In genomic region chr19:31214086-31214485, GRCh38 we compare ENCODE assay signal across 8 cellular contexts.
DNase-seq lines count a peak whose midpoint lies in the region; ATAC-seq, FAIRE-seq and TF ChIP-seq lines count a peak whose summit lies in the region.

No MANE protein-coding gene starts in this region.

- peaks cover 3% of the 10 kb centered on the region for H3K27me3 Mint-ChIP-seq in endodermal cell (ENCODE audit: insufficient read depth)

- TF ChIP-seq CTCF in endodermal cell (conservative IDR thresholded peaks at IDR 0.05), result no peak

- H3K4me3 Mint-ChIP-seq in endodermal cell, result no peak overlapping the region

- FAIRE-seq in H54 (lab: Jason Lieb, UNC), result peak; percentile 96
- no peak for FAIRE-seq in GM19239 (lab: Jason Lieb, UNC)

- no peaks in the 10 kb centered on the region for H3K9me3 ChIP-seq in right cardiac atrium (ENCODE audit: control insufficient read depth, low read length)
- H3K9me3 ChIP-seq in endodermal cell (ENCODE audit: control insufficient read depth, low read length), result no peaks in the 10 kb centered on the region

- peaks cover 7% of the 10 kb centered on the region for H3K4me1 Mint-ChIP-seq in endodermal cell

- peak; percentile 99 for ATAC-seq in SK-N-SH treated with all-trans-retinoic acid at 6 μM for 48 hours
- peak; percentile 62 to 63 for ATAC-seq in right cardiac atrium

- WGBS in right cardiac atrium, result 71% methylated on average over 9 of the region's 9 CpGs
- WGBS in endodermal cell (ENCODE audit: insufficient coverage in 1 of 2, insufficient read length in 1 of 2), 2 experiments, result 93 to 97% methylated on average over 8 to 9 of the region's 9 CpGs

- peak; percentile 93 for DNase-seq in H54 (ENCODE audit: insufficient read length, low spot score)
- peak; percentile 35 to 69 (median 58) for DNase-seq in activated naive CD4-positive, alpha-beta T cell (lab: John Stamatoyannopoulos, UW)
- DNase-seq in right cardiac atrium, result peak; percentile 38 to 64 (median 58)
- peak; percentile 68 to 88 for DNase-seq in stimulated activated CD4-positive, alpha-beta T cell treated with anti-CD3 and anti-CD28 coated beads, Interleukin-4, amount 100 ng/mL, for 48 hours (ENCODE audit: low read depth in 2 of 2)
- no peak for DNase-seq in GM19239 (ENCODE audit: insufficient read length, low spot score)
- DNase-seq in globus pallidus (ENCODE audit: low spot score), result no peak
- DNase-seq in endodermal cell, result no peak

- H3K36me3 ChIP-seq in endodermal cell (ENCODE audit: control insufficient read depth, insufficient read depth, low read length), result no peaks in the 10 kb centered on the region

- no peak overlapping the region for H3K9ac ChIP-seq in endodermal cell (ENCODE audit: extremely low read depth, low read length, poor library complexity, severe bottlenecking)

- intact Hi-C loops in right cardiac atrium (cut with DNase I), result no loop called here

- H3K27me3 ChIP-seq in right cardiac atrium (ENCODE audit: control insufficient read depth, insufficient read depth), result no peaks in the 10 kb centered on the region
- H3K27me3 ChIP-seq in endodermal cell (ENCODE audit: control insufficient read depth, insufficient read depth, low read length, poor library complexity, severe bottlenecking), result no peaks in the 10 kb centered on the region

- no peaks in the 10 kb centered on the region for H3K36me3 Mint-ChIP-seq in endodermal cell (ENCODE audit: low read depth)

- no peak overlapping the region for H3K27ac Mint-ChIP-seq in endodermal cell

- no peak overlapping the region for H3K27ac ChIP-seq in right cardiac atrium (ENCODE audit: low read length)
- H3K27ac ChIP-seq in endodermal cell (ENCODE audit: low read depth, low read length), result no peak overlapping the region

- no peak; the same call in 1 of the 2 replicates for TF ChIP-seq POLR2A in H54 (IDR thresholded peaks at IDR 0.05; ENCODE audit: low read depth, low read length)

- H3K4me1 ChIP-seq in right cardiac atrium (ENCODE audit: control insufficient read depth, insufficient read depth, low read length) (no peaks in the 10 kb centered on the region), endodermal cell (ENCODE audit: control insufficient read depth, insufficient read depth, low read length) (no peaks in the 10 kb centered on the region)

- no peak overlapping the region for H3K4me3 ChIP-seq in right cardiac atrium (ENCODE audit: low read length)
- H3K4me3 ChIP-seq in endodermal cell (ENCODE audit: low read length), result no peak overlapping the region

- H3K9me3 Mint-ChIP-seq in endodermal cell, result no peaks in the 10 kb centered on the region

TF ChIP-seq in SK-N-SH treated with all-trans-retinoic acid at 6 μM for 48 hours, 23 proteins besides CTCF, POLR2A, EP300 and RAD21:
- peak; percentile 12; the same call in 1 of the 2 replicates for TF ChIP-seq TOX (CRISPR knock-in tag; IDR thresholded peaks at IDR 0.05; ENCODE audit: borderline replicate concordance)
- TF ChIP-seq ISL1 (CRISPR knock-in tag; IDR thresholded peaks at IDR 0.05), result no peak

Comparison
In these comparisons a context has a peak if more than half of its experiments do, and no peak if none do; other contexts are left out.
1. DNase-seq: peak in H54 (single experiment), activated naive CD4-positive, alpha-beta T cell (4 of 4), right cardiac atrium (3 of 3) and stimulated activated CD4-positive, alpha-beta T cell treated with anti-CD3 and anti-CD28 coated beads, Interleukin-4, amount 100 ng/mL, for 48 hours (2 of 2); none in GM19239 (single experiment), globus pallidus (single experiment) and endodermal cell (single experiment).